In genomic region chr1:47198214-47198613, GRCh38 we compare ENCODE assay signal across 1 cellular context.
TF ChIP-seq lines count a peak whose summit lies in the region.

No MANE protein-coding gene starts in this region.

TF ChIP-seq in K562, 482 proteins besides CTCF, POLR2A, EP300 and RAD21:
- peak; percentile 91 for TF ChIP-seq ZNF184 (CRISPR knock-in tag; IDR thresholded peaks at IDR 0.05)
- TF ChIP-seq RB1 (IDR thresholded peaks at IDR 0.05; ENCODE audit: low read depth): no peak
- no peak for TF ChIP-seq ZFPM2 (CRISPR knock-in tag; IDR thresholded peaks at IDR 0.05)
- no peak for TF ChIP-seq ELK3 (CRISPR knock-in tag; IDR thresholded peaks at IDR 0.05)
- TF ChIP-seq ZNF143 (CRISPR knock-in tag; IDR thresholded peaks at IDR 0.05): no peak
- TF ChIP-seq SREBF1 (IDR thresholded peaks at IDR 0.05; ENCODE audit: borderline replicate concordance, low read depth, low read length): no peak
- TF ChIP-seq SMARCA5 (IDR thresholded peaks at IDR 0.05): 0 out of 2 replicates have a peak, but pooled peaks have one; percentile 21
- TF ChIP-seq PYGO2 (tag; IDR thresholded peaks at IDR 0.05): no peak
